Comparison of ENCODE assay signal across 1 cellular context in genomic region chr1:243926803-243927245, GRCh38.
A peak's percentile ranks its signal among the peaks of the same experiment; 100 is the strongest.
TF ChIP-seq lines count a peak whose summit lies in the region.

No MANE protein-coding gene starts in this region.

TF ChIP-seq in HEK293, 187 proteins besides CTCF, POLR2A, EP300 and RAD21 (continued from another document and continues in another):
- TF ChIP-seq ZNF112 (tag by site-specific recombination; IDR thresholded peaks at IDR 0.05) (no peak), ZNF223 (tag by site-specific recombination; IDR thresholded peaks at IDR 0.05) (no peak), ZNF140 (tag by site-specific recombination; IDR thresholded peaks at IDR 0.05) (no peak), ZNF624 (tag by site-specific recombination; IDR thresholded peaks at IDR 0.05) (no peak), ZBTB17 (tag by site-specific recombination; IDR thresholded peaks at IDR 0.05) (peak; percentile 56; the same call in 1 of the 2 replicates), SP2 (tag by site-specific recombination; IDR thresholded peaks at IDR 0.05) (no peak), ZNF626 (tag by site-specific recombination; IDR thresholded peaks at IDR 0.05) (no peak), ZNF138 (tag by site-specific recombination; IDR thresholded peaks at IDR 0.05; ENCODE audit: borderline replicate concordance) (no peak), ZNF548 (tag by site-specific recombination; IDR thresholded peaks at IDR 0.05) (no peak), ZNF362 (tag by site-specific recombination; IDR thresholded peaks at IDR 0.05) (peak; percentile 60; the same call in 1 of the 2 replicates), ZNF416 (tag by site-specific recombination; IDR thresholded peaks at IDR 0.05) (no peak), ZNF132 (tag by site-specific recombination; IDR thresholded peaks at IDR 0.05; ENCODE audit: borderline replicate concordance) (no peak), KLF1 (tag by site-specific recombination; IDR thresholded peaks at IDR 0.05) (no peak), ZNF184 (tag by site-specific recombination; IDR thresholded peaks at IDR 0.05) (no peak), ZNF146 (tag by site-specific recombination; IDR thresholded peaks at IDR 0.05) (0 out of 2 replicates have a peak, but pooled peaks have one; percentile 19), ZNF521 (tag by site-specific recombination; IDR thresholded peaks at IDR 0.05) (no peak), KLF9 (tag by site-specific recombination; IDR thresholded peaks at IDR 0.05; ENCODE audit: low read depth) (no peak), SCRT2 (tag by site-specific recombination; IDR thresholded peaks at IDR 0.05) (no peak), ZBTB6 (tag by site-specific recombination; IDR thresholded peaks at IDR 0.05) (no peak), ZNF16 (tag by site-specific recombination; IDR thresholded peaks at IDR 0.05; ENCODE audit: low read depth) (no peak), ZBTB10 (tag by site-specific recombination; IDR thresholded peaks at IDR 0.05) (no peak), SP7 (tag by site-specific recombination; IDR thresholded peaks at IDR 0.05) (peak; percentile 56), ZEB2 (tag by site-specific recombination; IDR thresholded peaks at IDR 0.05) (peak; percentile 79; the same call in 1 of the 2 replicates), MEIS1 (CRISPR knock-in tag; IDR thresholded peaks at IDR 0.05; ENCODE audit: borderline replicate concordance) (0 out of 2 replicates have a peak, but pooled peaks have one; percentile 17), GLIS2 (tag by site-specific recombination; IDR thresholded peaks at IDR 0.05) (no peak), ZNF423 (tag by site-specific recombination; IDR thresholded peaks at IDR 0.05) (no peak), TSHZ1 (tag by site-specific recombination; IDR thresholded peaks at IDR 0.05; ENCODE audit: borderline replicate concordance) (peak; percentile 84; the same call in 1 of the 2 replicates), ZNF366 (tag by site-specific recombination; conservative IDR thresholded peaks at IDR 0.05) (no peak), ZNF530 (tag by site-specific recombination; IDR thresholded peaks at IDR 0.05; ENCODE audit: low read depth) (no peak), ZSCAN30 (tag by site-specific recombination; IDR thresholded peaks at IDR 0.05) (no peak), ZNF121 (tag by site-specific recombination; IDR thresholded peaks at IDR 0.05) (no peak), ZNF354C (tag by site-specific recombination; IDR thresholded peaks at IDR 0.05; ENCODE audit: borderline replicate concordance, low read depth) (no peak), ZNF660 (tag by site-specific recombination; IDR thresholded peaks at IDR 0.05) (peak; percentile 78), GLI4 (tag by site-specific recombination; IDR thresholded peaks at IDR 0.05) (no peak), BCL11A (tag by site-specific recombination; IDR thresholded peaks at IDR 0.05; ENCODE audit: low read depth) (no peak), ZSCAN5A (tag by site-specific recombination; IDR thresholded peaks at IDR 0.05) (no peak), HOXC10 (CRISPR knock-in tag; IDR thresholded peaks at IDR 0.05) (no peak), ZNF398 (tag by site-specific recombination; IDR thresholded peaks at IDR 0.05) (peak; percentile 69), ZNF501 (tag by site-specific recombination; IDR thresholded peaks at IDR 0.05) (no peak), ZNF585B (tag by site-specific recombination; IDR thresholded peaks at IDR 0.05) (no peak), ZNF239 (tag by site-specific recombination; IDR thresholded peaks at IDR 0.05) (no peak), ZNF843 (tag by site-specific recombination; IDR thresholded peaks at IDR 0.05) (peak; percentile 70), KLF8 (tag by site-specific recombination; IDR thresholded peaks at IDR 0.05) (0 out of 2 replicates have a peak, but pooled peaks have one; percentile 37), ZNF701 (tag by site-specific recombination; IDR thresholded peaks at IDR 0.05) (no peak), IKZF3 (tag by site-specific recombination; IDR thresholded peaks at IDR 0.05) (no peak), ZNF148 (tag by site-specific recombination; IDR thresholded peaks at IDR 0.05; ENCODE audit: borderline replicate concordance) (no peak), ZNF837 (tag by site-specific recombination; IDR thresholded peaks at IDR 0.05) (no peak), HIC1 (tag by site-specific recombination; IDR thresholded peaks at IDR 0.05) (peak; percentile 88), ZNF426 (tag by site-specific recombination; IDR thresholded peaks at IDR 0.05) (no peak), GFI1B (tag by site-specific recombination; IDR thresholded peaks at IDR 0.05) (peak; percentile 97), ZNF473 (tag by site-specific recombination; IDR thresholded peaks at IDR 0.05) (no peak), ZNF391 (tag by site-specific recombination; IDR thresholded peaks at IDR 0.05; ENCODE audit: borderline replicate concordance, low read depth) (0 out of 2 replicates have a peak, but pooled peaks have one; percentile 42), ZNF596 (tag by site-specific recombination; IDR thresholded peaks at IDR 0.05) (no peak)
